Comparison of ENCODE assay signal across 1 cellular context in genomic region chr5:125481506-125482455, GRCh38.
TF ChIP-seq lines count a peak whose summit lies in the region.

No MANE protein-coding gene starts in this region.

TF ChIP-seq in WTC11, 78 proteins besides CTCF, POLR2A, EP300 and RAD21 (continued from another document):
- TF ChIP-seq CDX4 (CRISPR knock-in tag; IDR thresholded peaks at IDR 0.05; ENCODE audit: borderline replicate concordance) (no peak), ZNF532 (CRISPR knock-in tag; IDR thresholded peaks at IDR 0.05; ENCODE audit: borderline replicate concordance) (no peak), E2F1 (CRISPR knock-in tag; IDR thresholded peaks at IDR 0.05) (no peak), ARID4B (CRISPR knock-in tag; IDR thresholded peaks at IDR 0.05; ENCODE audit: borderline replicate concordance) (no peak), TP53 (CRISPR knock-in tag; IDR thresholded peaks at IDR 0.05) (no peak), GRHL2 (CRISPR knock-in tag; IDR thresholded peaks at IDR 0.05; ENCODE audit: insufficient replicate concordance, severe bottlenecking) (no peak), ELF4 (CRISPR knock-in tag; IDR thresholded peaks at IDR 0.05; ENCODE audit: low read depth) (no peak), ZNF671 (CRISPR knock-in tag; IDR thresholded peaks at IDR 0.05) (no peak), CREM (CRISPR knock-in tag; IDR thresholded peaks at IDR 0.05) (no peak), ZNF416 (CRISPR knock-in tag; IDR thresholded peaks at IDR 0.05) (no peak)
